Comparison of ENCODE assay signal across 30 cellular contexts in the genomic region with DNA sequence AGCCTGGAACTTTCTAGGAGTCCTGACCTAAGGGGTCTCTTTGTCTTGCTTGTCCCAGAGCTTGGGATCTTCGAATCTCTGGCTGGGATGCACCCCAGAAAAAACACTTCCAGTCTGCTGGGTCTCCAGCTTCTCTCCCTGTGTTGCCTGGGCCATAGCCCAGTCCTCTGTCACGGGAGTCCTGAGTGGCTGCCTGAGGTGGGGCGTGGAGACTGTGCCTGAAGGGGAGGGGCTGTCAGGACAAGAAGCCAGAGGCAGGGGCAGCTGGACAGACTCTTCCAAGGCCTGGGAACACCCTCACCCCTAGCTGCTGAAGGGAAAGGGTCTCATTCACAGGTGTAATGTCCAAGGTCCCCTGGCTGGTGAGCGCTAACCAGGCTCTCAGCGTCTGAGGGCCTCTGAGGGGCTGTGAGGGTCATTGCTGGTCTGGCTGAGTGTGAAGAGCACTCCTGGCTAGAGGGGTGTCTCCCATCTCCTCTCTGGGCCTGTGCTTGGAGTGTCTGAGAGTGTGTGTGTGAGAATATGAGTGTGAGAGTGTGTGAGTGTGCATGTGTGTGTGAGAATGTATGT. TPM values are rescaled to one million over a fixed set of nuclear protein-coding genes. Genes with fewer than 3 reads are reported as not detected.
"Had no signal": no experiment of that assay in that cellular context is flagged by ENCODE, and none has a peak within 500 bp of the region (broad histone marks: within the 10 kb centered on the region; RNA-seq: fewer than 3 reads in every experiment).

No MANE protein-coding gene starts in this region.

- H3K36me3 ChIP-seq: brain microvascular endothelial cell, MG63 had no signal

- FAIRE-seq: TTC549 had no signal

- DNase-seq: activated B cell treated with CpG ODN at 0.5 μM for 24 hours; activated CD4-positive, alpha-beta memory T cell treated with anti-CD3 and anti-CD28 coated beads for 36 hours; activated CD4-positive, alpha-beta T cell treated with anti-CD3 and anti-CD28 coated beads for 1 hour; activated CD4-positive, alpha-beta T cell treated with anti-CD3 and anti-CD28 coated beads, Interleukin-2, amount 10 ng/mL, durations not matched to agents 24 days and 14 days; activated CD8-positive, alpha-beta memory T cell treated with anti-CD3 and anti-CD28 coated beads for 24 hours; activated gamma-delta T cell; activated naive CD4-positive, alpha-beta T cell treated with anti-CD3 and anti-CD28 coated beads for 36 hours; activated naive CD8-positive, alpha-beta T cell treated with anti-CD3 and anti-CD28 coated beads for 36 hours; activated T-cell treated with anti-CD3 and anti-CD28 coated beads, Interleukin-2, amount 50 U/mL, for 48 hours; brain microvascular endothelial cell; MG63; MV-4-11; NCI-H1092 treated with DMSO at 0.1 percent for 48 hours; NCI-H1417 treated with DMSO at 0.1 percent for 48 hours; NCI-H1694; NCI-H2029 treated with DMSO at 0.1 percent for 48 hours; NCI-H345; NCI-H510A; NCI-H526 treated with DMSO at 0.1 percent for 48 hours; NK-92 treated with Interleukin-12 subunit alpha and Interleukin-12 subunit beta, amount 100 ng/mL, for 24 hours; OCI-M1; SHP77 treated with DMSO at 0.1 percent for 48 hours; T-helper 2 cell; T1000 had no signal

- H3K9me3 ChIP-seq: MG63 had no signal

- ATAC-seq: activated T-helper 17 cell treated with anti-CD3 and anti-CD28 coated beads, Interleukin-2, amount 50 U/mL, for 72 hours; Panc1 had no signal

- H3K27ac ChIP-seq: brain microvascular endothelial cell, RWPE1 had no signal

- H3K27me3 ChIP-seq: MG63 had no signal

- H3K4me3 ChIP-seq: MG63 had no signal

RNA-seq across cellular contexts. Expression of a gene that starts 35.8 kb away (rescaled TPM):
- total RNA-seq: activated B cell treated with CpG ODN at 0.5 μM for 24 hours; activated CD4-positive, alpha-beta memory T cell treated with anti-CD3 and anti-CD28 coated beads for 36 hours; activated CD4-positive, alpha-beta T cell treated with anti-CD3 and anti-CD28 coated beads, Interleukin-2, amount 10 ng/mL, durations not matched to agents 24 days and 14 days; activated naive CD4-positive, alpha-beta T cell treated with anti-CD3 and anti-CD28 coated beads for 36 hours; activated naive CD8-positive, alpha-beta T cell treated with anti-CD3 and anti-CD28 coated beads for 36 hours; activated T-helper 17 cell treated with anti-CD3 and anti-CD28 coated beads, Interleukin-2, amount 50 U/mL, for 72 hours; cardiac septum had no signal

RNA-seq across cellular contexts. Expression of a gene that starts 56.8 kb away (rescaled TPM):
- total RNA-seq: activated B cell treated with CpG ODN at 0.5 μM for 24 hours; activated CD4-positive, alpha-beta memory T cell treated with anti-CD3 and anti-CD28 coated beads for 36 hours; activated CD4-positive, alpha-beta T cell treated with anti-CD3 and anti-CD28 coated beads, Interleukin-2, amount 10 ng/mL, durations not matched to agents 24 days and 14 days; activated naive CD4-positive, alpha-beta T cell treated with anti-CD3 and anti-CD28 coated beads for 36 hours; activated naive CD8-positive, alpha-beta T cell treated with anti-CD3 and anti-CD28 coated beads for 36 hours; activated T-helper 17 cell treated with anti-CD3 and anti-CD28 coated beads, Interleukin-2, amount 50 U/mL, for 72 hours; cardiac septum; SK-MEL-5 had no signal
